25 cellular contexts compared by ENCODE assay signal in the genomic region with DNA sequence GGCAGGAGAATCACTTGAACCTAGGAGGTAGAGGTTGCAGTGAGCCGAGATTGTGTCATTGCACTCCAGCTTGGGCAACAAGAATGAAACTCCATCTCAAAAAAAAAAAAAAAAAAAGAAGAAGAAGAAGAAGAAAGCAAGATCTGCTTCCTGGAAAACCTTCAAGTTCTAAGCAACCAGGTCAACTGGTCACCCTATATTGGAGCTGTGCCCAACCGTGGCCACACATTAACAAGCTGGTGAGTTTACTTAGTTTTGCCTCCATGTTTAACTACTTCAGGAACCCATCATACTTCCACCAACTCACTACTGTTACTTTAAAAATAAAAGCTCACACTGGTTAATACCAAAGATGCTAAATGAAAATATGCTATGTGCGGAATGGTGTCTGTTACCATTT.
"Had no signal": no experiment of that assay in that cellular context is flagged by ENCODE, and none has a peak within 500 bp of the region (broad histone marks: within the 10 kb centered on the region; RNA-seq: fewer than 3 reads in every experiment).

No MANE protein-coding gene starts in this region.

- H3K9me3 Mint-ChIP-seq: activated B cell treated with CpG ODN at 0.5 μM for 24 hours; activated CD8-positive, alpha-beta T cell treated with anti-CD3 and anti-CD28 coated beads for 36 hours; activated naive CD4-positive, alpha-beta T cell treated with anti-CD3 and anti-CD28 coated beads, Interleukin-2, amount 50 U/mL, for 72 hours; activated T-helper 2 cell treated with anti-CD3 and anti-CD28 coated beads, Interferon-gamma antibody, Interleukin-2, Interleukin-4, amounts not matched to agents 10 μg/mL and 5 μg/mL and 100 μg/mL, durations not matched to agents 14 hours and 24 hours and 36 hours; mesothelial cell of epicardium; naive thymus-derived CD4-positive, alpha-beta T cell had no signal

- H3K27me3 Mint-ChIP-seq: activated B cell treated with CpG ODN at 0.5 μM for 24 hours; activated CD8-positive, alpha-beta T cell treated with anti-CD3 and anti-CD28 coated beads for 36 hours; naive thymus-derived CD4-positive, alpha-beta T cell had no signal

- H3K4me1 ChIP-seq: colonic mucosa, gastroesophageal sphincter, psoas muscle, right atrium auricular region, transverse colon had no signal

- H3K36me3 Mint-ChIP-seq: activated naive CD4-positive, alpha-beta T cell treated with anti-CD3 and anti-CD28 coated beads, Interleukin-2, amount 50 U/mL, for 72 hours had no signal

- H3K27me3 ChIP-seq: colonic mucosa, gastroesophageal sphincter, ovary, right atrium auricular region, testis, transverse colon had no signal

- H3K27ac ChIP-seq: colonic mucosa, gastroesophageal sphincter, ovary, psoas muscle, right atrium auricular region, testis, transverse colon had no signal

- H3K27ac Mint-ChIP-seq: activated B cell treated with CpG ODN at 0.5 μM for 24 hours; activated CD8-positive, alpha-beta T cell treated with anti-CD3 and anti-CD28 coated beads for 36 hours; activated naive CD4-positive, alpha-beta T cell treated with anti-CD3 and anti-CD28 coated beads, Interleukin-2, amount 50 U/mL, for 72 hours; activated T-helper 2 cell treated with anti-CD3 and anti-CD28 coated beads, Interferon-gamma antibody, Interleukin-2, Interleukin-4, amounts not matched to agents 10 μg/mL and 5 μg/mL and 100 μg/mL, durations not matched to agents 14 hours and 24 hours and 36 hours; mesothelial cell of epicardium had no signal

- H3K9me3 ChIP-seq: colonic mucosa, gastroesophageal sphincter, ovary, psoas muscle, right atrium auricular region, testis, transverse colon had no signal

- ATAC-seq: activated CD8-positive, alpha-beta T cell treated with anti-CD3 and anti-CD28 coated beads for 36 hours; activated naive CD4-positive, alpha-beta T cell treated with anti-CD3 and anti-CD28 coated beads, Interleukin-2, amount 50 U/mL, for 72 hours; gastroesophageal sphincter; left colon; naive thymus-derived CD4-positive, alpha-beta T cell; psoas muscle had no signal

- H3K4me3 ChIP-seq: colonic mucosa, gastroesophageal sphincter, ovary, psoas muscle, right atrium auricular region, smooth muscle cell, testis, transverse colon had no signal

- H3K36me3 ChIP-seq: colonic mucosa, gastroesophageal sphincter, ovary, right atrium auricular region, transverse colon had no signal

- DNase-seq: activated B cell treated with CpG ODN at 0.5 μM for 24 hours; activated CD4-positive, alpha-beta T cell treated with anti-CD3 and anti-CD28 coated beads, Interleukin-2, amount 50 U/mL, for 1 hour; activated CD8-positive, alpha-beta T cell treated with anti-CD3 and anti-CD28 coated beads for 36 hours; activated naive CD4-positive, alpha-beta T cell; activated T-cell treated with anti-CD3 and anti-CD28 coated beads, Interleukin-2, amount 50 U/mL, for 48 hours; colonic mucosa; effector memory CD4-positive, alpha-beta T cell; head of caudate nucleus; hippocampal formation; left colon; naive thymus-derived CD4-positive, alpha-beta T cell; ovary; psoas muscle; stimulated activated CD4-positive, alpha-beta T cell treated with anti-CD3 and anti-CD28 coated beads, Interleukin-15, amount 100 ng/mL, for 24 hours; stimulated activated CD4-positive, alpha-beta T cell treated with anti-CD3 and anti-CD28 coated beads, Interleukin-2, amount 100 ng/mL, for 24 hours; stimulated activated naive CD4-positive, alpha-beta T cell treated with Interleukin-2 at 50 U/mL for 16 hours; T-helper 9 cell; testis; transverse colon had no signal

- H3K4me3 Mint-ChIP-seq: activated B cell treated with CpG ODN at 0.5 μM for 24 hours; activated CD8-positive, alpha-beta T cell treated with anti-CD3 and anti-CD28 coated beads for 36 hours; mesothelial cell of epicardium; naive thymus-derived CD4-positive, alpha-beta T cell had no signal
